15 cellular contexts compared by ENCODE assay signal in genomic region chr10:96814264-96814663, GRCh38. TPM values are rescaled to one million over a fixed set of nuclear protein-coding genes. Genes with fewer than 3 reads are reported as not detected.
DNase-seq lines count a peak whose midpoint lies in the region; ATAC-seq and TF ChIP-seq lines count a peak whose summit lies in the region.
"Had no signal": no experiment of that assay in that cellular context is flagged by ENCODE, and none has a peak within 500 bp of the region (broad histone marks: within the 10 kb centered on the region; RNA-seq: fewer than 3 reads in every experiment).

No MANE protein-coding gene starts in this region.

- 14% methylated on average over 1 of the region's 1 CpG for WGBS in prostate gland

- ATAC-seq in SK-N-SH treated with all-trans-retinoic acid at 6 μM for 48 hours: peak; percentile 65; the same call in 2 of the 3 replicates
- ATAC-seq: activated T-cell treated with anti-CD3 and anti-CD28 coated beads, Interleukin-2, amount 50 U/mL, for 4 hours; GM12878 had no signal

- H3K27ac ChIP-seq in prostate gland: no peak overlapping the region
- H3K27ac ChIP-seq: neural progenitor cell, spleen, testis had no signal

- DNase-seq in H4 (ENCODE audit: low spot score): peak; percentile 52
- peak; percentile 61 for DNase-seq in fibroblast of peridontal ligament (ENCODE audit: extremely low read depth)
- peak; percentile 42 for DNase-seq in stromal cell of bone marrow (ENCODE audit: low read depth)
- DNase-seq in prostate gland (ENCODE audit: low spot score): no peak
- DNase-seq in NAMALWA (ENCODE audit: low spot score): no peak
- DNase-seq in nucleus accumbens (lab: John Stamatoyannopoulos, UW): no peak
- DNase-seq: activated CD4-positive, CD25-positive, alpha-beta regulatory T cell; activated T-cell treated with anti-CD3 and anti-CD28 coated beads, Interleukin-2, amount 50 U/mL, for 4 hours; NCI-H2107; NK-92 treated with Interleukin-12 subunit alpha and Interleukin-12 subunit beta, amount 100 ng/mL, for 24 hours; spleen; testis had no signal

- no peaks in the 10 kb centered on the region for H3K4me1 ChIP-seq in prostate gland (replicated peaks)
- H3K4me1 ChIP-seq: neural progenitor cell, spleen, testis had no signal

- no peaks in the 10 kb centered on the region for H3K27me3 ChIP-seq in prostate gland (replicated peaks; ENCODE audit: insufficient read depth)
- H3K27me3 ChIP-seq: neural progenitor cell, spleen, testis had no signal

- H3K9me3 ChIP-seq in prostate gland: no peaks in the 10 kb centered on the region
- H3K9me3 ChIP-seq: spleen, testis had no signal

- H3K36me3 ChIP-seq in prostate gland: no peaks in the 10 kb centered on the region
- H3K36me3 ChIP-seq: neural progenitor cell, spleen had no signal

- intact Hi-C loops in prostate gland (cut with DNase I): no loop called here

- TF ChIP-seq CTCF in prostate gland (IDR thresholded peaks at IDR 0.05): no peak

- no peak overlapping the region for H3K4me3 ChIP-seq in prostate gland
- H3K4me3 ChIP-seq: GM12878, neural progenitor cell, spleen, testis had no signal

- TF ChIP-seq POLR2A in prostate gland (IDR thresholded peaks at IDR 0.05): no peak

TF ChIP-seq in SK-N-SH treated with all-trans-retinoic acid at 6 μM for 48 hours, 23 proteins besides CTCF, POLR2A, EP300 and RAD21:
- TF ChIP-seq ZFP3 (CRISPR knock-in tag; IDR thresholded peaks at IDR 0.05) (no peak), TSHZ2 (CRISPR knock-in tag; IDR thresholded peaks at IDR 0.05) (no peak), RARB (CRISPR knock-in tag; IDR thresholded peaks at IDR 0.05) (no peak), ZNF565 (CRISPR knock-in tag; conservative IDR thresholded peaks at IDR 0.05; ENCODE audit: low read depth) (no peak), CSRNP3 (CRISPR knock-in tag; IDR thresholded peaks at IDR 0.05) (no peak), PATZ1 (CRISPR knock-in tag; IDR thresholded peaks at IDR 0.05; ENCODE audit: borderline replicate concordance) (no peak), ISL1 (CRISPR knock-in tag; IDR thresholded peaks at IDR 0.05) (no peak), ZNF8 (CRISPR knock-in tag; IDR thresholded peaks at IDR 0.05) (no peak), ZC3H10 (CRISPR knock-in tag; IDR thresholded peaks at IDR 0.05) (no peak), GLIS3 (CRISPR knock-in tag; IDR thresholded peaks at IDR 0.05) (no peak), ZNF70 (CRISPR knock-in tag; IDR thresholded peaks at IDR 0.05) (no peak), SNAI2 (CRISPR knock-in tag; IDR thresholded peaks at IDR 0.05) (no peak), POU6F1 (CRISPR knock-in tag; IDR thresholded peaks at IDR 0.05; ENCODE audit: borderline replicate concordance, low read depth) (no peak), OSR1 (CRISPR knock-in tag; IDR thresholded peaks at IDR 0.05) (no peak), CSDC2 (CRISPR knock-in tag; IDR thresholded peaks at IDR 0.05) (no peak), ARNTL (CRISPR knock-in tag; IDR thresholded peaks at IDR 0.05; ENCODE audit: borderline replicate concordance, low read depth) (no peak), CREB5 (CRISPR knock-in tag; IDR thresholded peaks at IDR 0.05; ENCODE audit: low read depth) (no peak), PPARA (CRISPR knock-in tag; IDR thresholded peaks at IDR 0.05; ENCODE audit: borderline replicate concordance) (no peak)
TF ChIP-seq in SK-N-SH treated with all-trans-retinoic acid at 6 μM for 48 hours: peak in this region for 0.

RNA-seq across cellular contexts. Expression of gene LCOR, which starts 17.8 kb away (rescaled TPM):
- 4.7 and 6.4 TPM in 2 replicates for total RNA-seq in H4 (2014; rRNA removed; shearing (Covaris generic))
- total RNA-seq in prostate gland: 10 to 100 TPM; 32.8 to 40.0 TPM

Comparison
In these comparisons a context has a peak if more than half of its experiments do, and no peak if none do; other contexts are left out.
1. DNase-seq: peak in H4 (single experiment), fibroblast of peridontal ligament (single experiment) and stromal cell of bone marrow (single experiment); none in prostate gland (single experiment), NAMALWA (single experiment) and nucleus accumbens (0 of 56).